8 cellular contexts compared by ENCODE assay signal in the genomic region with DNA sequence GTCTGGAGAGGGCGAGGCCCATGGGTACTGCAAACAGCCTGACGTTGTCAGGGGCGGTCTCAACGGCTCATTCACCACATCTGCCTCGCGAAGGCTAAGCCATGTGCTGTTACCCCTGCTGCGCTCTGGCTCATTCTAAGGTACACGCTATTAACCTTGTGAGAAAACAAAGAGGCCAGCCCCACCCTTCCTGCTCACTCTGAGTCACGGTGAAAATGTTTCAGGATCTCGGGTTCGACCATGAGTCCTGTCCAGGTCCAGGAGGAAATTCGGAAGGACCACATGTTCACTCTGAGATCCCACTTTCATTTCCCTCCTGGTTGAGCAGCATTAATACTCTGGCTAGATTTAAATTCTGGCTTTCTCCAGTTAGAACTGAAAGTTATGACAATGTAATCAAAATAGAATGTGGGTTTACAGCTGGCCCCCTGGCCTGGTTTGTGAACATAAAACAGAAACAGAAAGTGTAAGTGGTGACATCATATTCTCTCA. TPM values are rescaled to one million over a fixed set of nuclear protein-coding genes. Genes with fewer than 3 reads are reported as not detected.
DNase-seq lines count a peak whose midpoint lies in the region; ATAC-seq and TF ChIP-seq lines count a peak whose summit lies in the region.

No MANE protein-coding gene starts in this region.

- H3K9me3 ChIP-seq in BLaER1 (no peaks in the 10 kb centered on the region), SJSA1 (replicated peaks) (no peaks in the 10 kb centered on the region), muscle layer of duodenum (ENCODE audit: control insufficient read depth in 1 of 2, low read length in 2 of 2) (no peaks in the 10 kb centered on the region), SJCRH30 (replicated peaks) (peaks cover 2% of the 10 kb centered on the region; the same call in 1 of the 2 replicates)

- ATAC-seq in GM19043 (IDR thresholded peaks at IDR 0.05; ENCODE audit: low read depth, unreplicated experiment) (peak; percentile 84), HG03103 (IDR thresholded peaks at IDR 0.05; ENCODE audit: low read depth, unreplicated experiment) (peak; percentile 84)

- H3K27ac ChIP-seq in BLaER1 (no peak overlapping the region), SJSA1 (peak overlapping the region; percentile 99), muscle layer of duodenum (ENCODE audit: low read length) (peak overlapping the region; percentile 96), SJCRH30 (no peak overlapping the region; the same call in 1 of the 2 replicates)

- no peak overlapping the region for H3K9ac ChIP-seq in BLaER1

- DNase-seq in SJSA1 (ENCODE audit: low read depth in 1 of 2, low spot score in 2 of 2): peak; percentile 95 to 96
- peak; percentile 98 for DNase-seq in choroid plexus epithelial cell (ENCODE audit: low read depth)
- DNase-seq in SJCRH30: no peak
- no peak for DNase-seq in NCI-H146 treated with DMSO at 0.1 percent for 48 hours (lab: John Stamatoyannopoulos, UW; ENCODE audit: unreplicated experiment)

- TF ChIP-seq CTCF in choroid plexus epithelial cell (conservative IDR thresholded peaks at IDR 0.05; ENCODE audit: low read depth, low read length): no peak

- H3K4me2 ChIP-seq in BLaER1: peak overlapping the region; percentile 47

- H3K4me3 ChIP-seq in BLaER1: no peak overlapping the region
- H3K4me3 ChIP-seq in SJSA1: peak overlapping the region; percentile 30
- H3K4me3 ChIP-seq in choroid plexus epithelial cell (ENCODE audit: low read depth, low read length): peak overlapping the region; percentile 40
- H3K4me3 ChIP-seq in muscle layer of duodenum (ENCODE audit: low read depth in 1 of 2, low read length in 2 of 2): peak overlapping the region in 1 of 2 donors; percentile 31
- no peak overlapping the region for H3K4me3 ChIP-seq in SJCRH30

- H3K36me3 ChIP-seq in BLaER1 (no peaks in the 10 kb centered on the region), SJSA1 (no peaks in the 10 kb centered on the region), muscle layer of duodenum (ENCODE audit: control insufficient read depth in 1 of 2, insufficient read depth in 2 of 2, low read length in 2 of 2) (no peaks in the 10 kb centered on the region), SJCRH30 (no peaks in the 10 kb centered on the region)

- H4K20me1 ChIP-seq in BLaER1: no peaks in the 10 kb centered on the region

- no peaks in the 10 kb centered on the region for H3K27me3 ChIP-seq in BLaER1
- H3K27me3 ChIP-seq in SJSA1 (replicated peaks): no peaks in the 10 kb centered on the region
- no peaks in the 10 kb centered on the region for H3K27me3 ChIP-seq in muscle layer of duodenum (ENCODE audit: low read depth, low read length)
- H3K27me3 ChIP-seq in SJCRH30: no peaks in the 10 kb centered on the region

- H3K4me1 ChIP-seq in BLaER1 (peaks cover 35% of the 10 kb centered on the region), SJSA1 (replicated peaks) (peaks cover 42% of the 10 kb centered on the region), muscle layer of duodenum (ENCODE audit: control insufficient read depth in 1 of 2, insufficient read depth in 2 of 2, low read length in 2 of 2) (peaks cover 37 to 67% of the 10 kb centered on the region in 2 donors), SJCRH30 (peaks cover 13% of the 10 kb centered on the region)

RNA-seq across cellular contexts. Expression of gene EGFR, which starts 55.2 kb away (rescaled TPM):
- total RNA-seq in SJSA1 (2014; rRNA removed; shearing (Covaris generic)): 22.4 and 28.9 TPM in 2 replicates
- 7.3 and 8.3 TPM in 2 replicates for total RNA-seq in SJCRH30 (2014; rRNA removed; shearing (Covaris generic))

Comparison
In these comparisons a context has a peak if more than half of its experiments do, and no peak if none do; other contexts are left out.
1. H3K27ac ChIP-seq: peak in SJSA1 (single experiment) and muscle layer of duodenum (single experiment); none in BLaER1 (single experiment) and SJCRH30 (single experiment).
2. H3K4me3 ChIP-seq: peak in SJSA1 (single experiment) and choroid plexus epithelial cell (single experiment); none in BLaER1 (single experiment) and SJCRH30 (single experiment).
3. DNase-seq: peak in SJSA1 (2 of 2) and choroid plexus epithelial cell (single experiment); none in SJCRH30 (0 of 2) and NCI-H146 treated with DMSO at 0.1 percent for 48 hours (single experiment).